8 cellular contexts compared by ENCODE assay signal in the genomic region with DNA sequence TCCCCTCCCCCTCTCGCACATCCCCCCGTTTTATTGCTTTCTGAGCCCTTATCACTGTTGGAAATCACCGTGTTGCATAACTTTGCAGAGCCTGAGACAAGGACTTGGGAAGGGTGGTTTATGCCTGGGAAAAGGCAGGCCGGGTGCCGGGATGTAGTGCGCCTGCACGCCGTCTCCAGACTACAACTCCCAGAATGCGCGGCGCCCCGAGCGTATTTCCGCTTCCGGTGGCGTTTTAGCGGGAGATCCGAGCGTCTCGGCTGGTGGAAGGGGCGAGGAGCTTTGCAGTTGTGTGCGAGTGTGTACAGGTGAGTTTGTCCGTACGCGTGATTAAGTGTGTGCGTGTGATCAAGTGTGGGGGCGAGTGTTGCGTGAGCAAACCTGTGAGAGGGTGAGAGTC.
A peak's percentile ranks its signal among the peaks of the same experiment; 100 is the strongest.
DNase-seq lines count a peak whose midpoint lies in the region; ATAC-seq and TF ChIP-seq lines count a peak whose summit lies in the region.

No MANE protein-coding gene starts in this region.

- H3K4me3 ChIP-seq in ascending aorta = peak overlapping the region; percentile 50 to 65
- H3K4me3 ChIP-seq in HAP-1 = no peak overlapping the region
- no peak overlapping the region for H3K4me3 ChIP-seq in Caco-2 (ENCODE audit: low read depth, low read length)

- no peak overlapping the region for H3K27ac Mint-ChIP-seq in Caco-2 (ENCODE audit: unreplicated experiment)

- no peak overlapping the region for H3K27ac ChIP-seq in ascending aorta

- H3K27me3 ChIP-seq in ascending aorta (no peaks in the 10 kb centered on the region), HAP-1 (ENCODE audit: low read depth) (no peaks in the 10 kb centered on the region), Caco-2 (replicated peaks; ENCODE audit: control insufficient read depth, insufficient read depth, low read length) (no peaks in the 10 kb centered on the region)

- TF ChIP-seq CTCF in ascending aorta (IDR thresholded peaks at IDR 0.05) (no peak), Caco-2 (IDR thresholded peaks at IDR 0.05; ENCODE audit: insufficient read depth in 1 of 2, low read depth in 1 of 2, low read length in 1 of 2, severe bottlenecking in 1 of 2, unreplicated experiment in 1 of 2) (no peak)

- H3K9me3 ChIP-seq in ascending aorta (peaks cover 6% of the 10 kb centered on the region in 2 donors), HAP-1 (peaks cover 2% of the 10 kb centered on the region; the same call in 1 of the 2 replicates), Caco-2 (peaks cover 8% of the 10 kb centered on the region)

- no peaks in the 10 kb centered on the region for H3K36me3 Mint-ChIP-seq in Caco-2 (ENCODE audit: insufficient read depth, unreplicated experiment)

- no peaks in the 10 kb centered on the region for H3K4me1 Mint-ChIP-seq in Caco-2 (ENCODE audit: low read depth, unreplicated experiment)

- no TSS peak for BruUV-seq in Caco-2 (replicated peaks; lab: Mats Ljungman, UMichigan)

- ATAC-seq in HG02938 (IDR thresholded peaks at IDR 0.05; ENCODE audit: unreplicated experiment) (no peak), GM18502 (IDR thresholded peaks at IDR 0.05; ENCODE audit: poor library complexity, unreplicated experiment) (no peak)

- no peaks in the 10 kb centered on the region for H3K4me1 ChIP-seq in ascending aorta
- no peaks in the 10 kb centered on the region for H3K4me1 ChIP-seq in HAP-1
- H3K4me1 ChIP-seq in Caco-2 = no peaks in the 10 kb centered on the region

- POLR2A ChIA-PET in Caco-2 (lab: Charles Lee) = no interaction called here

- no peak overlapping the region for H3K4me3 Mint-ChIP-seq in Caco-2 (ENCODE audit: unreplicated experiment)

- peaks cover 46% of the 10 kb centered on the region for H3K9me3 Mint-ChIP-seq in Caco-2 (ENCODE audit: unreplicated experiment)

- CTCF ChIA-PET in Caco-2 (lab: Charles Lee) = no interaction called here

- intact Hi-C loops in ascending aorta (cut with DNase I) = no loop called here
- intact Hi-C loops in Caco-2 (cut with micrococcal nuclease; ENCODE audit: unreplicated experiment) = no loop called here

- DNase-seq in NCI-H2227 (lab: John Stamatoyannopoulos, UW; ENCODE audit: unreplicated experiment) (peak; percentile 98), ascending aorta (ENCODE audit: low spot score in 2 of 2) (no peak), kidney glomerular epithelial cell (lab: John Stamatoyannopoulos, UW) (peak; percentile 55), HAP-1 (ENCODE audit: low spot score in 2 of 2) (no peak), Caco-2 (no peak)
- peak; percentile 7 for DNase-seq in stimulated activated CD4-positive, alpha-beta T cell treated with anti-CD3 and anti-CD28 coated beads, Interleukin-4, amount 100 ng/mL, for 1 hour

- in situ Hi-C loops in HAP-1 (cut with MboI; ENCODE audit: low sequenced_read_pairs) = no loop called here

- H3K36me3 ChIP-seq in ascending aorta (no peaks in the 10 kb centered on the region), HAP-1 (replicated peaks) (no peaks in the 10 kb centered on the region), Caco-2 (ENCODE audit: control insufficient read depth, insufficient read depth, low read length) (no peaks in the 10 kb centered on the region)

- H3K27me3 Mint-ChIP-seq in Caco-2 (ENCODE audit: insufficient read depth, unreplicated experiment) = no peaks in the 10 kb centered on the region

Comparison
In these comparisons a context has a peak if more than half of its experiments do, and no peak if none do; other contexts are left out.
1. DNase-seq: peak in NCI-H2227 (single experiment), kidney glomerular epithelial cell (single experiment) and stimulated activated CD4-positive, alpha-beta T cell treated with anti-CD3 and anti-CD28 coated beads, Interleukin-4, amount 100 ng/mL, for 1 hour (single experiment); none in ascending aorta (0 of 2), HAP-1 (0 of 2) and Caco-2 (0 of 2).
2. H3K4me3 ChIP-seq: peak in ascending aorta (2 of 2); none in HAP-1 (single experiment) and Caco-2 (single experiment).